ENCODE assay signal across 1 cellular context in genomic region chr2:118085173-118086023, GRCh38.
TF ChIP-seq lines count a peak whose summit lies in the region.

No MANE protein-coding gene starts in this region.

TF ChIP-seq in WTC11, 78 proteins besides CTCF, POLR2A, EP300 and RAD21 (continued from another document):
- TF ChIP-seq E2F1 (CRISPR knock-in tag; IDR thresholded peaks at IDR 0.05) (no peak), GTF2I (CRISPR knock-in tag; conservative IDR thresholded peaks at IDR 0.05) (no peak), GRHL2 (CRISPR knock-in tag; IDR thresholded peaks at IDR 0.05; ENCODE audit: insufficient replicate concordance, severe bottlenecking) (no peak), NR3C1 (CRISPR knock-in tag; conservative IDR thresholded peaks at IDR 0.05; ENCODE audit: low read depth) (no peak)
TF ChIP-seq in WTC11: peak in this region for 0.
